8 cellular contexts compared by ENCODE assay signal in genomic region chr6:36197739-36198221, GRCh38. TPM values are rescaled to one million over a fixed set of nuclear protein-coding genes. Genes with fewer than 3 reads are reported as not detected.
DNase-seq lines count a peak whose midpoint lies in the region; ATAC-seq and TF ChIP-seq lines count a peak whose summit lies in the region.

No MANE protein-coding gene starts in this region.

- peak overlapping the region; percentile 86 for H3K4me3 ChIP-seq in OCI-LY3 (ENCODE audit: low read length)
- peak overlapping the region; percentile 86 for H3K4me3 ChIP-seq in epithelial cell of esophagus (ENCODE audit: low read length)

- H3K4me1 ChIP-seq in ES-I3 (ENCODE audit: insufficient read depth, low read length) (peaks cover 3% of the 10 kb centered on the region; the same call in 1 of the 2 replicates), OCI-LY3 (ENCODE audit: low read length) (peaks cover 12% of the 10 kb centered on the region)

- peak overlapping the region; percentile 78 for H3K4me2 ChIP-seq in OCI-LY3 (ENCODE audit: low read length)

- peak overlapping the region; percentile 36; the same call in 1 of the 2 replicates for H3K9ac ChIP-seq in ES-I3 (ENCODE audit: low read depth, low read length)
- peak overlapping the region; percentile 77 for H3K9ac ChIP-seq in OCI-LY3 (ENCODE audit: low read length)

- H3K36me3 ChIP-seq in ES-I3 (ENCODE audit: insufficient read depth, low read length), result peaks cover 14% of the 10 kb centered on the region
- H3K36me3 ChIP-seq in OCI-LY3 (replicated peaks; ENCODE audit: low read depth, low read length), result peaks cover 24% of the 10 kb centered on the region

- 0 out of 2 replicates have a peak overlapping the region, but pooled peaks have one; percentile 32 for H3K27ac ChIP-seq in OCI-LY3 (ENCODE audit: low read length)

- no peaks in the 10 kb centered on the region for H4K20me1 ChIP-seq in OCI-LY3 (ENCODE audit: insufficient read depth, low read length)

- H3K9me3 ChIP-seq in ES-I3 (ENCODE audit: control insufficient read depth, insufficient read depth, low read length) (no peaks in the 10 kb centered on the region), OCI-LY3 (ENCODE audit: insufficient read depth, low read length) (no peaks in the 10 kb centered on the region)

- no peak for ATAC-seq in GM18907 (IDR thresholded peaks at IDR 0.05; ENCODE audit: unreplicated experiment)

- no peak for TF ChIP-seq CTCF in OCI-LY3 (IDR thresholded peaks at IDR 0.05; ENCODE audit: low read depth, low read length)
- no peak for TF ChIP-seq CTCF in epithelial cell of esophagus (IDR thresholded peaks at IDR 0.05; ENCODE audit: insufficient read depth, low read depth, low read length, missing control alignments)

- DNase-seq in epithelial cell of esophagus (ENCODE audit: low read depth), result no peak
- peak; percentile 17 for DNase-seq in pons (ENCODE audit: low spot score)
- no peak for DNase-seq in inferior parietal cortex (ENCODE audit: extremely low spot score)
- DNase-seq in NCI-H1930 (lab: John Stamatoyannopoulos, UW), result no peak
- DNase-seq in mucosa of gallbladder (ENCODE audit: low spot score), result no peak

- peak overlapping the region; percentile 49; the same call in 1 of the 2 replicates for H2AFZ ChIP-seq in OCI-LY3 (ENCODE audit: low read depth, low read length)

- H3K79me2 ChIP-seq in OCI-LY3 (ENCODE audit: low read length), result peaks cover 16% of the 10 kb centered on the region

- H3K27me3 ChIP-seq in OCI-LY3 (ENCODE audit: low read depth, low read length), result no peaks in the 10 kb centered on the region

RNA-seq across cellular contexts. Expression of gene BRPF3, which starts 1.2 kb away (rescaled TPM):
- total RNA-seq in mucosa of gallbladder, result 47.0 TPM
